In genomic region chr1:238558746-238559145, GRCh38 we compare ENCODE assay signal across 34 cellular contexts.
"Had no signal": no experiment of that assay in that cellular context is flagged by ENCODE, and none has a peak within 500 bp of the region (broad histone marks: within the 10 kb centered on the region; RNA-seq: fewer than 3 reads in every experiment).

No MANE protein-coding gene starts in this region.

- H3K27ac Mint-ChIP-seq: activated CD4-positive, alpha-beta memory T cell treated with anti-CD3 and anti-CD28 coated beads, Interleukin-2, amount 10 ng/mL, durations not matched to agents 7 days and 5 days; activated CD4-positive, alpha-beta T cell treated with anti-CD3 and anti-CD28 coated beads for 36 hours; activated CD4-positive, alpha-beta T cell treated with anti-CD3 and anti-CD28 coated beads, Interleukin-2, amount 10 ng/mL, durations not matched to agents 7 days and 5 days; activated CD8-positive, alpha-beta memory T cell treated with anti-CD3 and anti-CD28 coated beads, Interleukin-2, amount 10 ng/mL, durations not matched to agents 7 days and 5 days; activated CD8-positive, alpha-beta T cell treated with anti-CD3 and anti-CD28 coated beads, Interleukin-2, amount 10 ng/mL, durations not matched to agents 7 days and 5 days; activated naive CD4-positive, alpha-beta T cell treated with anti-CD3 and anti-CD28 coated beads, Interleukin-2, amount 10 ng/mL, durations not matched to agents 7 days and 5 days; activated naive CD4-positive, alpha-beta T cell treated with anti-CD3 and anti-CD28 coated beads, Interleukin-2, amount 50 U/mL, for 24 hours; activated naive CD8-positive, alpha-beta T cell; activated naive CD8-positive, alpha-beta T cell treated with anti-CD3 and anti-CD28 coated beads, Interleukin-2, amount 10 ng/mL, durations not matched to agents 7 days and 5 days; activated naive CD8-positive, alpha-beta T cell treated with anti-CD3 and anti-CD28 coated beads, Interleukin-2, amount 50 U/mL, for 24 hours; activated T-cell treated with anti-CD3 and anti-CD28 coated beads, Interleukin-2, amount 50 U/mL, for 24 hours; activated T-helper 2 cell treated with anti-CD3 and anti-CD28 coated beads, Interferon-gamma antibody, Interleukin-2, Interleukin-4, amounts not matched to agents 10 μg/mL and 5 μg/mL and 100 μg/mL, durations not matched to agents 14 hours and 24 hours and 36 hours; T-helper 17 cell; WTC11 had no signal

- H3K27me3 ChIP-seq: ascending aorta, body of pancreas, brain microvascular endothelial cell, breast epithelium had no signal

- H3K4me1 ChIP-seq: ascending aorta, body of pancreas, breast epithelium had no signal

- H3K9me3 ChIP-seq: ascending aorta, body of pancreas, breast epithelium had no signal

- H3K27ac ChIP-seq: ascending aorta, body of pancreas, brain microvascular endothelial cell, breast epithelium, WERI-Rb-1 had no signal

- DNase-seq: activated CD4-positive, alpha-beta memory T cell treated with anti-CD3 and anti-CD28 coated beads, Interleukin-2, amount 10 ng/mL, durations not matched to agents 7 days and 5 days; activated CD4-positive, alpha-beta T cell treated with anti-CD3 and anti-CD28 coated beads for 1 hour; activated CD4-positive, alpha-beta T cell treated with anti-CD3 and anti-CD28 coated beads for 36 hours; activated CD4-positive, alpha-beta T cell treated with anti-CD3 and anti-CD28 coated beads for 48 hours; activated CD4-positive, alpha-beta T cell treated with anti-CD3 and anti-CD28 coated beads, Interleukin-2, amount 10 ng/mL, durations not matched to agents 7 days and 5 days; activated CD4-positive, alpha-beta T cell treated with anti-CD3 and anti-CD28 coated beads, Interleukin-2, amount 50 U/mL, for 48 hours; activated CD4-positive, CD25-positive, alpha-beta regulatory T cell; activated CD8-positive, alpha-beta memory T cell treated with anti-CD3 and anti-CD28 coated beads for 24 hours; activated CD8-positive, alpha-beta memory T cell treated with anti-CD3 and anti-CD28 coated beads, Interleukin-2, amount 10 ng/mL, durations not matched to agents 7 days and 5 days; activated CD8-positive, alpha-beta memory T cell treated with anti-CD3 and anti-CD28 coated beads, Interleukin-2, amount 50 U/mL, for 48 hours; activated CD8-positive, alpha-beta T cell treated with anti-CD3 and anti-CD28 coated beads, Interleukin-2, amount 10 ng/mL, durations not matched to agents 7 days and 5 days; activated effector memory CD4-positive, alpha-beta T cell treated with Interleukin-2 at 50 U/mL for 16 hours; activated gamma-delta T cell; activated naive CD4-positive, alpha-beta T cell treated with anti-CD3 and anti-CD28 coated beads, Interleukin-2, amount 10 ng/mL, durations not matched to agents 7 days and 5 days; activated naive CD4-positive, alpha-beta T cell treated with Interleukin-2 at 50 U/mL for 16 hours; activated naive CD8-positive, alpha-beta T cell treated with anti-CD3 and anti-CD28 coated beads, Interleukin-2, amount 10 ng/mL, durations not matched to agents 7 days and 5 days; activated naive CD8-positive, alpha-beta T cell treated with anti-CD3 and anti-CD28 coated beads, Interleukin-2, amount 50 U/mL, for 24 hours; activated T-cell treated with anti-CD3 and anti-CD28 coated beads, Interleukin-2, amount 50 U/mL, for 24 hours; activated T-cell treated with anti-CD3 and anti-CD28 coated beads, Interleukin-2, amount 50 U/mL, for 48 hours; amygdala; anterior cingulate cortex; body of pancreas; central memory CD4-positive, alpha-beta T cell; T-helper 17 cell; T1000; WERI-Rb-1 had no signal

- H3K36me3 ChIP-seq: ascending aorta, brain microvascular endothelial cell, breast epithelium, WERI-Rb-1 had no signal

- H3K27me3 Mint-ChIP-seq: activated CD4-positive, alpha-beta memory T cell treated with anti-CD3 and anti-CD28 coated beads, Interleukin-2, amount 10 ng/mL, durations not matched to agents 7 days and 5 days; activated CD4-positive, alpha-beta T cell treated with anti-CD3 and anti-CD28 coated beads for 36 hours; activated CD4-positive, alpha-beta T cell treated with anti-CD3 and anti-CD28 coated beads, Interleukin-2, amount 10 ng/mL, durations not matched to agents 7 days and 5 days; activated CD8-positive, alpha-beta memory T cell treated with anti-CD3 and anti-CD28 coated beads, Interleukin-2, amount 10 ng/mL, durations not matched to agents 7 days and 5 days; activated naive CD4-positive, alpha-beta T cell treated with anti-CD3 and anti-CD28 coated beads, Interleukin-2, amount 10 ng/mL, durations not matched to agents 7 days and 5 days; activated naive CD4-positive, alpha-beta T cell treated with anti-CD3 and anti-CD28 coated beads, Interleukin-2, amount 50 U/mL, for 24 hours; activated naive CD8-positive, alpha-beta T cell; activated naive CD8-positive, alpha-beta T cell treated with anti-CD3 and anti-CD28 coated beads, Interleukin-2, amount 10 ng/mL, durations not matched to agents 7 days and 5 days; activated naive CD8-positive, alpha-beta T cell treated with anti-CD3 and anti-CD28 coated beads, Interleukin-2, amount 50 U/mL, for 24 hours; activated T-cell treated with anti-CD3 and anti-CD28 coated beads, Interleukin-2, amount 50 U/mL, for 24 hours; T-helper 17 cell had no signal

- ATAC-seq: activated CD4-positive, alpha-beta T cell treated with anti-CD3 and anti-CD28 coated beads for 36 hours; activated CD4-positive, CD25-positive, alpha-beta regulatory T cell treated with anti-CD3 and anti-CD28 coated beads, Interleukin-2, amount 50 U/mL, for 24 hours; activated CD8-positive, alpha-beta memory T cell treated with anti-CD3 and anti-CD28 coated beads, Interleukin-2, amount 10 ng/mL, durations not matched to agents 7 days and 5 days; activated CD8-positive, alpha-beta T cell treated with anti-CD3 and anti-CD28 coated beads, Interleukin-2, amount 10 ng/mL, durations not matched to agents 7 days and 5 days; activated naive CD8-positive, alpha-beta T cell treated with anti-CD3 and anti-CD28 coated beads, Interleukin-2, amount 50 U/mL, for 24 hours; body of pancreas; T-helper 17 cell; WTC11 had no signal

- H3K4me1 Mint-ChIP-seq: activated CD4-positive, alpha-beta memory T cell treated with anti-CD3 and anti-CD28 coated beads, Interleukin-2, amount 10 ng/mL, durations not matched to agents 7 days and 5 days; activated CD4-positive, alpha-beta T cell treated with anti-CD3 and anti-CD28 coated beads for 36 hours; activated CD4-positive, alpha-beta T cell treated with anti-CD3 and anti-CD28 coated beads, Interleukin-2, amount 10 ng/mL, durations not matched to agents 7 days and 5 days; activated CD8-positive, alpha-beta memory T cell treated with anti-CD3 and anti-CD28 coated beads, Interleukin-2, amount 10 ng/mL, durations not matched to agents 7 days and 5 days; activated naive CD4-positive, alpha-beta T cell treated with anti-CD3 and anti-CD28 coated beads, Interleukin-2, amount 10 ng/mL, durations not matched to agents 7 days and 5 days; activated naive CD4-positive, alpha-beta T cell treated with anti-CD3 and anti-CD28 coated beads, Interleukin-2, amount 50 U/mL, for 24 hours; activated naive CD8-positive, alpha-beta T cell treated with anti-CD3 and anti-CD28 coated beads, Interleukin-2, amount 10 ng/mL, durations not matched to agents 7 days and 5 days; activated naive CD8-positive, alpha-beta T cell treated with anti-CD3 and anti-CD28 coated beads, Interleukin-2, amount 50 U/mL, for 24 hours; T-helper 17 cell; WTC11 had no signal

- H3K36me3 Mint-ChIP-seq: activated CD8-positive, alpha-beta memory T cell treated with anti-CD3 and anti-CD28 coated beads, Interleukin-2, amount 10 ng/mL, durations not matched to agents 7 days and 5 days; activated naive CD4-positive, alpha-beta T cell treated with anti-CD3 and anti-CD28 coated beads, Interleukin-2, amount 10 ng/mL, durations not matched to agents 7 days and 5 days; activated naive CD4-positive, alpha-beta T cell treated with anti-CD3 and anti-CD28 coated beads, Interleukin-2, amount 50 U/mL, for 24 hours; activated naive CD8-positive, alpha-beta T cell; activated naive CD8-positive, alpha-beta T cell treated with anti-CD3 and anti-CD28 coated beads, Interleukin-2, amount 10 ng/mL, durations not matched to agents 7 days and 5 days; WTC11 had no signal

- H3K4me3 Mint-ChIP-seq: activated CD4-positive, alpha-beta memory T cell treated with anti-CD3 and anti-CD28 coated beads, Interleukin-2, amount 10 ng/mL, durations not matched to agents 7 days and 5 days; activated CD4-positive, alpha-beta T cell treated with anti-CD3 and anti-CD28 coated beads for 36 hours; activated CD4-positive, alpha-beta T cell treated with anti-CD3 and anti-CD28 coated beads, Interleukin-2, amount 10 ng/mL, durations not matched to agents 7 days and 5 days; activated CD8-positive, alpha-beta memory T cell treated with anti-CD3 and anti-CD28 coated beads, Interleukin-2, amount 10 ng/mL, durations not matched to agents 7 days and 5 days; activated CD8-positive, alpha-beta T cell treated with anti-CD3 and anti-CD28 coated beads, Interleukin-2, amount 10 ng/mL, durations not matched to agents 7 days and 5 days; activated naive CD4-positive, alpha-beta T cell treated with anti-CD3 and anti-CD28 coated beads, Interleukin-2, amount 10 ng/mL, durations not matched to agents 7 days and 5 days; activated naive CD4-positive, alpha-beta T cell treated with anti-CD3 and anti-CD28 coated beads, Interleukin-2, amount 50 U/mL, for 24 hours; activated naive CD8-positive, alpha-beta T cell; activated naive CD8-positive, alpha-beta T cell treated with anti-CD3 and anti-CD28 coated beads, Interleukin-2, amount 10 ng/mL, durations not matched to agents 7 days and 5 days; activated naive CD8-positive, alpha-beta T cell treated with anti-CD3 and anti-CD28 coated beads, Interleukin-2, amount 50 U/mL, for 24 hours; activated T-cell treated with anti-CD3 and anti-CD28 coated beads, Interleukin-2, amount 50 U/mL, for 24 hours; T-helper 17 cell; WTC11 had no signal

- H3K4me3 ChIP-seq: ascending aorta, body of pancreas, breast epithelium had no signal
